ENCODE assay signal across 8 cellular contexts in genomic region chr19:51368366-51369282, GRCh38. TPM values are rescaled to one million over a fixed set of nuclear protein-coding genes. Genes with fewer than 3 reads are reported as not detected.
DNase-seq lines count a peak whose midpoint lies in the region; ATAC-seq lines count a peak whose summit lies in the region.

Gene CLDND2 (minus strand): TSS chr19:51369003. CDS start chr19:51368577, 426 bp downstream.

- H3K36me3 ChIP-seq in ACC112 (ENCODE audit: insufficient read depth, low read length) (no peaks in the 10 kb centered on the region), HUES6 (ENCODE audit: control insufficient read depth, insufficient read depth, low read length) (no peaks in the 10 kb centered on the region)

- H3K36me3 Mint-ChIP-seq in activated naive CD4-positive, alpha-beta T cell treated with anti-CD3 and anti-CD28 coated beads, Interleukin-2, amount 50 U/mL, for 72 hours: peaks cover 32 to 47% of the 10 kb centered on the region in 2 donors
- peaks cover 36% of the 10 kb centered on the region for H3K36me3 Mint-ChIP-seq in stimulated activated naive CD8-positive, alpha-beta T cell treated with anti-CD3 and anti-CD28 coated beads, Interleukin-15, Interleukin-2, amounts not matched to agents 100 ng/mL and 50 ng/mL, for 24 hours (ENCODE audit: low read depth)

- H3K27ac ChIP-seq in ACC112 (ENCODE audit: low read depth, low read length) (peak within 1 kb of the TSS; percentile 40; the same call in 1 of the 2 replicates), HUES6 (ENCODE audit: low read depth, low read length) (peak within 1 kb of the TSS; percentile 78)

- ATAC-seq in activated naive CD4-positive, alpha-beta T cell treated with anti-CD3 and anti-CD28 coated beads, Interleukin-2, amount 50 U/mL, for 72 hours: no peak
- ATAC-seq in GM19324 (IDR thresholded peaks at IDR 0.05; ENCODE audit: low FRiP score, unreplicated experiment): no peak

- peaks cover 21% of the 10 kb centered on the region for H3K79me2 ChIP-seq in ACC112 (ENCODE audit: control insufficient read depth, insufficient read depth, low read length, unreplicated experiment)

- no peaks in the 10 kb centered on the region for H3K27me3 Mint-ChIP-seq in stimulated activated naive CD8-positive, alpha-beta T cell treated with anti-CD3 and anti-CD28 coated beads, Interleukin-15, Interleukin-2, amounts not matched to agents 100 ng/mL and 50 ng/mL, for 24 hours

- no peaks in the 10 kb centered on the region for H3K9me3 Mint-ChIP-seq in activated naive CD4-positive, alpha-beta T cell treated with anti-CD3 and anti-CD28 coated beads, Interleukin-2, amount 50 U/mL, for 72 hours
- no peaks in the 10 kb centered on the region for H3K9me3 Mint-ChIP-seq in stimulated activated naive CD8-positive, alpha-beta T cell treated with anti-CD3 and anti-CD28 coated beads, Interleukin-15, Interleukin-2, amounts not matched to agents 100 ng/mL and 50 ng/mL, for 24 hours

- peak within 1 kb of the TSS; percentile 62 to 99 for H3K27ac Mint-ChIP-seq in activated naive CD4-positive, alpha-beta T cell treated with anti-CD3 and anti-CD28 coated beads, Interleukin-2, amount 50 U/mL, for 72 hours
- H3K27ac Mint-ChIP-seq in stimulated activated naive CD8-positive, alpha-beta T cell treated with anti-CD3 and anti-CD28 coated beads, Interleukin-15, Interleukin-2, amounts not matched to agents 100 ng/mL and 50 ng/mL, for 24 hours: peak within 1 kb of the TSS; percentile 94

- no peaks in the 10 kb centered on the region for H3K27me3 ChIP-seq in ACC112 (ENCODE audit: insufficient read depth, low read length)
- H3K27me3 ChIP-seq in HUES6 (ENCODE audit: control insufficient read depth, insufficient read depth, low read length): 0 out of 2 replicates have a peak, but pooled peaks cover 3% of the 10 kb centered on the region

- H3K9me3 ChIP-seq in HUES6 (ENCODE audit: control insufficient read depth, insufficient read depth, low read depth, low read length): no peaks in the 10 kb centered on the region
- no peaks in the 10 kb centered on the region for H3K9me3 ChIP-seq in iPS-18c (ENCODE audit: control insufficient read depth, insufficient read depth, low read length)

- H3K4me1 Mint-ChIP-seq in stimulated activated naive CD8-positive, alpha-beta T cell treated with anti-CD3 and anti-CD28 coated beads, Interleukin-15, Interleukin-2, amounts not matched to agents 100 ng/mL and 50 ng/mL, for 24 hours (ENCODE audit: low read depth): peaks cover 76% of the 10 kb centered on the region

- H3K9ac ChIP-seq in HUES6 (ENCODE audit: low read length): peak within 1 kb of the TSS; percentile 83

- peak within 1 kb of the TSS; percentile 82 for H2AFZ ChIP-seq in ACC112 (ENCODE audit: low read length, unreplicated experiment)

- H3K4me3 ChIP-seq in ACC112 (ENCODE audit: low read depth, low read length) (peak within 1 kb of the TSS; percentile 82), HUES6 (ENCODE audit: low read depth, low read length) (peak within 1 kb of the TSS; percentile 81), iPS-18c (ENCODE audit: insufficient read depth, low read depth, low read length) (peak within 1 kb of the TSS; percentile 85)

- H3K4me3 Mint-ChIP-seq in stimulated activated naive CD8-positive, alpha-beta T cell treated with anti-CD3 and anti-CD28 coated beads, Interleukin-15, Interleukin-2, amounts not matched to agents 100 ng/mL and 50 ng/mL, for 24 hours: peak within 1 kb of the TSS; percentile 94

- no peak for DNase-seq in activated naive CD4-positive, alpha-beta T cell treated with anti-CD3 and anti-CD28 coated beads, Interleukin-2, amount 50 U/mL, for 72 hours (ENCODE audit: low spot score in 2 of 2)
- DNase-seq in central memory CD4-positive, alpha-beta T cell: no peak
- no peak for DNase-seq in NCI-H1105 treated with DMSO at 0.1 percent for 48 hours (lab: John Stamatoyannopoulos, UW)

- H3K4me1 ChIP-seq in ACC112 (ENCODE audit: control insufficient read depth, insufficient read depth, low read length, unreplicated experiment) (peaks cover 15% of the 10 kb centered on the region), HUES6 (ENCODE audit: control insufficient read depth, insufficient read depth, low read length) (peaks cover 24% of the 10 kb centered on the region)

RNA-seq across cellular contexts. Expression of gene CLDND2, which starts in this region (rescaled TPM):
- total RNA-seq in activated naive CD4-positive, alpha-beta T cell treated with anti-CD3 and anti-CD28 coated beads, Interleukin-2, amount 50 U/mL, for 72 hours: 1 to 10 TPM; 1.8 to 4.7 TPM
